In genomic region chr6:5537967-5538366, GRCh38 we compare ENCODE assay signal across 22 cellular contexts.
A peak's percentile ranks its signal among the peaks of the same experiment; 100 is the strongest.
DNase-seq lines count a peak whose midpoint lies in the region; ATAC-seq lines count a peak whose summit lies in the region.
"Had no signal": no experiment of that assay in that cellular context is flagged by ENCODE, and none has a peak within 500 bp of the region (broad histone marks: within the 10 kb centered on the region; RNA-seq: fewer than 3 reads in every experiment).

No MANE protein-coding gene starts in this region.

- no peaks in the 10 kb centered on the region for H3K9me3 ChIP-seq in adipocyte (ENCODE audit: control insufficient read depth, low read length)
- H3K9me3 ChIP-seq: body of pancreas, psoas muscle had no signal

- DNase-seq in activated T-cell treated with anti-CD3 and anti-CD28 coated beads, Interleukin-2, amount 50 U/mL, for 72 hours = no peak
- no peak for DNase-seq in activated T-cell treated with anti-CD3 and anti-CD28 coated beads for 4 hours
- DNase-seq in adipocyte (ENCODE audit: low read depth) = peak; percentile 78
- peak; percentile 29 for DNase-seq in fibroblast of the conjunctiva (ENCODE audit: low read depth)
- DNase-seq in stimulated activated CD4-positive, alpha-beta T cell treated with anti-CD3 and anti-CD28 coated beads, Interleukin-1b, Interleukin-23, amount 100 ng/mL, for 48 hours = no peak
- no peak for DNase-seq in islet precursor cell
- no peak for DNase-seq in activated CD8-positive, alpha-beta memory T cell treated with anti-CD3 and anti-CD28 coated beads for 24 hours
- DNase-seq: 8988T; activated CD4-positive, alpha-beta memory T cell treated with anti-CD3 and anti-CD28 coated beads, Interleukin-2, amount 10 ng/mL, durations not matched to agents 7 days and 5 days; activated T-cell treated with anti-CD3 and anti-CD28 coated beads, Interleukin-2, amount 50 U/mL, for 4 hours; body of pancreas; dermis blood vessel endothelial cell; DMS 273 treated with DMSO at 0.1 percent for 48 hours; hippocampal formation; kidney; NCI-H345; psoas muscle; stimulated activated CD4-positive, alpha-beta T cell treated with anti-CD3 and anti-CD28 coated beads, Interleukin-4, amount 100 ng/mL, for 4 hours had no signal

- H3K4me1 ChIP-seq in adipocyte (ENCODE audit: control insufficient read depth, insufficient read depth, low read length) = peaks cover 41% of the 10 kb centered on the region
- H3K4me1 ChIP-seq: body of pancreas, psoas muscle had no signal

- H3K4me3 ChIP-seq in adipocyte (ENCODE audit: low read length) = peak overlapping the region; percentile 22
- H3K4me3 ChIP-seq: body of pancreas, psoas muscle, smooth muscle cell had no signal

- ATAC-seq in activated T-cell treated with anti-CD3 and anti-CD28 coated beads, Interleukin-2, amount 50 U/mL, for 72 hours (replicated peaks in 1 of 2) = no peak
- ATAC-seq in stimulated activated memory B cell treated with anti-CD40 and anti-IgM and Interleukin-4, amounts not matched to agents 10 μg/mL and 1 μg/mL and 100 μg/mL, for 72 hours = no peak
- ATAC-seq: activated T-cell treated with anti-CD3 and anti-CD28 coated beads, Interleukin-2, amount 50 U/mL, for 4 hours; body of pancreas; psoas muscle had no signal

- H3K36me3 ChIP-seq in adipocyte (ENCODE audit: control insufficient read depth, insufficient read depth, low read length, severe bottlenecking) = no peaks in the 10 kb centered on the region

- H3K27me3 ChIP-seq in adipocyte (replicated peaks; ENCODE audit: control insufficient read depth, insufficient read depth, low read length) = no peaks in the 10 kb centered on the region
- H3K27me3 ChIP-seq: body of pancreas had no signal

- peaks cover 14% of the 10 kb centered on the region for H3K4me1 Mint-ChIP-seq in activated T-cell treated with anti-CD3 and anti-CD28 coated beads, Interleukin-2, amount 50 U/mL, for 72 hours (ENCODE audit: low read depth)
- no peaks in the 10 kb centered on the region for H3K4me1 Mint-ChIP-seq in stimulated activated memory B cell treated with anti-CD40 and anti-IgM and Interleukin-4, amounts not matched to agents 10 μg/mL and 1 μg/mL and 100 μg/mL, for 72 hours

- H3K27me3 Mint-ChIP-seq in activated T-cell treated with anti-CD3 and anti-CD28 coated beads, Interleukin-2, amount 50 U/mL, for 72 hours (ENCODE audit: low read depth) = no peaks in the 10 kb centered on the region
- no peaks in the 10 kb centered on the region for H3K27me3 Mint-ChIP-seq in stimulated activated memory B cell treated with anti-CD40 and anti-IgM and Interleukin-4, amounts not matched to agents 10 μg/mL and 1 μg/mL and 100 μg/mL, for 72 hours
- H3K27me3 Mint-ChIP-seq: activated CD4-positive, alpha-beta memory T cell treated with anti-CD3 and anti-CD28 coated beads, Interleukin-2, amount 10 ng/mL, durations not matched to agents 7 days and 5 days; activated naive CD4-positive, alpha-beta T cell treated with anti-CD3 and anti-CD28 coated beads, Interleukin-2, amount 50 U/mL, for 24 hours had no signal

- peak overlapping the region; percentile 90 for H3K27ac Mint-ChIP-seq in activated T-cell treated with anti-CD3 and anti-CD28 coated beads, Interleukin-2, amount 50 U/mL, for 72 hours
- H3K27ac Mint-ChIP-seq in stimulated activated memory B cell treated with anti-CD40 and anti-IgM and Interleukin-4, amounts not matched to agents 10 μg/mL and 1 μg/mL and 100 μg/mL, for 72 hours = no peak overlapping the region
- H3K27ac Mint-ChIP-seq: activated CD4-positive, alpha-beta memory T cell treated with anti-CD3 and anti-CD28 coated beads, Interleukin-2, amount 10 ng/mL, durations not matched to agents 7 days and 5 days; activated naive CD4-positive, alpha-beta T cell treated with anti-CD3 and anti-CD28 coated beads, Interleukin-2, amount 50 U/mL, for 24 hours; mesothelial cell of epicardium had no signal

- peaks cover 1 to 5% of the 10 kb centered on the region in 2 donors for H3K36me3 Mint-ChIP-seq in activated T-cell treated with anti-CD3 and anti-CD28 coated beads, Interleukin-2, amount 50 U/mL, for 72 hours (ENCODE audit: insufficient read depth in 2 of 2)
- H3K36me3 Mint-ChIP-seq in stimulated activated memory B cell treated with anti-CD40 and anti-IgM and Interleukin-4, amounts not matched to agents 10 μg/mL and 1 μg/mL and 100 μg/mL, for 72 hours = peaks cover 45% of the 10 kb centered on the region

- H3K9ac ChIP-seq in adipocyte (ENCODE audit: low read length) = peak overlapping the region; percentile 76

- no peak overlapping the region for H3K4me3 Mint-ChIP-seq in activated T-cell treated with anti-CD3 and anti-CD28 coated beads, Interleukin-2, amount 50 U/mL, for 72 hours
- H3K4me3 Mint-ChIP-seq in stimulated activated memory B cell treated with anti-CD40 and anti-IgM and Interleukin-4, amounts not matched to agents 10 μg/mL and 1 μg/mL and 100 μg/mL, for 72 hours = no peak overlapping the region
- H3K4me3 Mint-ChIP-seq: activated CD4-positive, alpha-beta memory T cell treated with anti-CD3 and anti-CD28 coated beads, Interleukin-2, amount 10 ng/mL, durations not matched to agents 7 days and 5 days; activated naive CD4-positive, alpha-beta T cell treated with anti-CD3 and anti-CD28 coated beads, Interleukin-2, amount 50 U/mL, for 24 hours; activated T-cell treated with anti-CD3 and anti-CD28 coated beads, Interleukin-2, amount 50 U/mL, for 4 hours; mesothelial cell of epicardium had no signal

- peaks cover 0 to 2% of the 10 kb centered on the region in 2 donors for H3K9me3 Mint-ChIP-seq in activated T-cell treated with anti-CD3 and anti-CD28 coated beads, Interleukin-2, amount 50 U/mL, for 72 hours
- H3K9me3 Mint-ChIP-seq in stimulated activated memory B cell treated with anti-CD40 and anti-IgM and Interleukin-4, amounts not matched to agents 10 μg/mL and 1 μg/mL and 100 μg/mL, for 72 hours = peaks cover 6% of the 10 kb centered on the region
- H3K9me3 Mint-ChIP-seq: activated naive CD4-positive, alpha-beta T cell treated with anti-CD3 and anti-CD28 coated beads, Interleukin-2, amount 50 U/mL, for 24 hours had no signal

Comparison
In these comparisons a context has a peak if more than half of its experiments do, and no peak if none do; other contexts are left out.
1. DNase-seq: peak in adipocyte (single experiment) and fibroblast of the conjunctiva (single experiment); none in activated T-cell treated with anti-CD3 and anti-CD28 coated beads, Interleukin-2, amount 50 U/mL, for 72 hours (0 of 2), activated T-cell treated with anti-CD3 and anti-CD28 coated beads for 4 hours (single experiment), stimulated activated CD4-positive, alpha-beta T cell treated with anti-CD3 and anti-CD28 coated beads, Interleukin-1b, Interleukin-23, amount 100 ng/mL, for 48 hours (single experiment), islet precursor cell (single experiment) and activated CD8-positive, alpha-beta memory T cell treated with anti-CD3 and anti-CD28 coated beads for 24 hours (single experiment).